Comparison of ENCODE assay signal across 16 cellular contexts in genomic region chr17:68480885-68481284, GRCh38.
DNase-seq lines count a peak whose midpoint lies in the region; ATAC-seq and TF ChIP-seq lines count a peak whose summit lies in the region.
"Had no signal": no experiment of that assay in that cellular context is flagged by ENCODE, and none has a peak within 500 bp of the region (broad histone marks: within the 10 kb centered on the region; RNA-seq: fewer than 3 reads in every experiment).

No MANE protein-coding gene starts in this region.

- H3K4me3 Mint-ChIP-seq in effector memory CD8-positive, alpha-beta T cell = no peak overlapping the region
- H3K4me3 Mint-ChIP-seq: B cell; CD4-positive, alpha-beta T cell; CD8-positive, alpha-beta T cell had no signal

- peaks cover 7 to 8% of the 10 kb centered on the region in 2 donors for H3K27me3 Mint-ChIP-seq in effector memory CD8-positive, alpha-beta T cell

- peaks cover 12% of the 10 kb centered on the region for H3K9me3 ChIP-seq in BLaER1
- no peaks in the 10 kb centered on the region for H3K9me3 ChIP-seq in MM.1S (replicated peaks; ENCODE audit: insufficient read depth, low read length)

- peak; percentile 54 for DNase-seq in MM.1S
- DNase-seq in effector memory CD8-positive, alpha-beta T cell = no peak
- no peak for DNase-seq in activated CD8-positive, alpha-beta memory T cell treated with anti-CD3 and anti-CD28 coated beads for 24 hours
- DNase-seq: AML-193; Caco-2; Calu3; CD4-positive, alpha-beta T cell; CD8-positive, alpha-beta T cell; DMS79 treated with DMSO at 0.1 percent for 48 hours; GF-D8 had no signal

- peak overlapping the region; percentile 47; the same call in 1 of the 2 replicates for H2AFZ ChIP-seq in MM.1S (ENCODE audit: low read length)

- ATAC-seq in effector memory CD8-positive, alpha-beta T cell (replicated peaks) = peak; percentile 24
- ATAC-seq in GM19328 (IDR thresholded peaks at IDR 0.05; ENCODE audit: unreplicated experiment) = no peak
- ATAC-seq: A549; CD8-positive, alpha-beta T cell had no signal

- no peak overlapping the region for H3K27ac Mint-ChIP-seq in effector memory CD8-positive, alpha-beta T cell
- H3K27ac Mint-ChIP-seq: B cell; CD4-positive, alpha-beta T cell; CD8-positive, alpha-beta T cell had no signal

- H3F3A ChIP-seq in MM.1S (ENCODE audit: insufficient read depth, low read length) = no peaks in the 10 kb centered on the region

- no peaks in the 10 kb centered on the region for H3K4me1 Mint-ChIP-seq in effector memory CD8-positive, alpha-beta T cell (ENCODE audit: low read depth in 2 of 2)

- H3K4me2 ChIP-seq in BLaER1 (peak overlapping the region; percentile 51), MM.1S (ENCODE audit: low read depth, low read length) (peak overlapping the region; percentile 20; the same call in 1 of the 2 replicates)
- H3K4me2 ChIP-seq: A549 had no signal

- H3K36me3 Mint-ChIP-seq in effector memory CD8-positive, alpha-beta T cell (ENCODE audit: insufficient read depth) = no peaks in the 10 kb centered on the region
- H3K36me3 Mint-ChIP-seq: CD8-positive, alpha-beta T cell had no signal

- H3K9me3 Mint-ChIP-seq in effector memory CD8-positive, alpha-beta T cell = no peaks in the 10 kb centered on the region
- H3K9me3 Mint-ChIP-seq: CD4-positive, alpha-beta T cell; CD8-positive, alpha-beta T cell had no signal

- H3K36me3 ChIP-seq in BLaER1 (no peaks in the 10 kb centered on the region), MM.1S (replicated peaks; ENCODE audit: insufficient read depth, low read length) (no peaks in the 10 kb centered on the region)

- H3K4me1 ChIP-seq in BLaER1 (peaks cover 21% of the 10 kb centered on the region), MM.1S (ENCODE audit: low read length) (peaks cover 14% of the 10 kb centered on the region)
- H3K4me1 ChIP-seq: A549 had no signal

- H3K27ac ChIP-seq in BLaER1 (no peak overlapping the region), MM.1S (ENCODE audit: low read length) (peak overlapping the region; percentile 27; the same call in 1 of the 2 replicates)
- H3K27ac ChIP-seq: 22Rv1, A549, C4-2B had no signal

- H3K4me3 ChIP-seq in BLaER1 = no peak overlapping the region
- H3K4me3 ChIP-seq in MM.1S (ENCODE audit: low read length) = no peak overlapping the region
- H3K4me3 ChIP-seq: A549 had no signal

- TF ChIP-seq CTCF in MM.1S (IDR thresholded peaks at IDR 0.05; ENCODE audit: low read length) = no peak

- H3K79me2 ChIP-seq in MM.1S (ENCODE audit: low read length) = no peaks in the 10 kb centered on the region

- H4K20me1 ChIP-seq in BLaER1 = no peaks in the 10 kb centered on the region
- H4K20me1 ChIP-seq in MM.1S (ENCODE audit: insufficient read depth, low read length) = no peaks in the 10 kb centered on the region

- H3K27me3 ChIP-seq in BLaER1 = no peaks in the 10 kb centered on the region; the same call in 1 of the 2 replicates
- no peaks in the 10 kb centered on the region for H3K27me3 ChIP-seq in MM.1S (replicated peaks; ENCODE audit: insufficient read depth, low read length)

- H3K9ac ChIP-seq in BLaER1 (no peak overlapping the region), MM.1S (ENCODE audit: low read length) (no peak overlapping the region)

- H3K9me2 ChIP-seq in MM.1S (replicated peaks; ENCODE audit: insufficient read depth, low read length) = no peaks in the 10 kb centered on the region
